13 cellular contexts compared by ENCODE assay signal in genomic region chr6:44869321-44869897, GRCh38.
DNase-seq lines count a peak whose midpoint lies in the region; ATAC-seq and TF ChIP-seq lines count a peak whose summit lies in the region.
"Had no signal": no experiment of that assay in that cellular context is flagged by ENCODE, and none has a peak within 500 bp of the region (broad histone marks: within the 10 kb centered on the region; RNA-seq: fewer than 3 reads in every experiment).

No MANE protein-coding gene starts in this region.

- peaks cover 18 to 27% of the 10 kb centered on the region in 2 donors for H3K4me1 Mint-ChIP-seq in stimulated activated naive B cell treated with anti-CD40 and anti-IgM and Interleukin-4, amounts not matched to agents 10 μg/mL and 1 μg/mL and 100 μg/mL, for 72 hours

- H3K27ac Mint-ChIP-seq in stimulated activated naive B cell treated with anti-CD40 and anti-IgM and Interleukin-4, amounts not matched to agents 10 μg/mL and 1 μg/mL and 100 μg/mL, for 72 hours: peak overlapping the region; percentile 57
- H3K27ac Mint-ChIP-seq: dendritic cell treated with granulocyte-macrophage colony-stimulating factor and Interleukin-4, amounts not matched to agents 40 ng/mL and 50 ng/mL, for 4 days had no signal

- H3K4me3 Mint-ChIP-seq in stimulated activated naive B cell treated with anti-CD40 and anti-IgM and Interleukin-4, amounts not matched to agents 10 μg/mL and 1 μg/mL and 100 μg/mL, for 72 hours: peak overlapping the region; percentile 9 to 22
- H3K4me3 Mint-ChIP-seq: dendritic cell treated with granulocyte-macrophage colony-stimulating factor and Interleukin-4, amounts not matched to agents 40 ng/mL and 50 ng/mL, for 4 days had no signal

- ATAC-seq in HG02610 (IDR thresholded peaks at IDR 0.05; ENCODE audit: unreplicated experiment): peak; percentile 78
- peak; percentile 75 for ATAC-seq in HG03520 (IDR thresholded peaks at IDR 0.05; ENCODE audit: unreplicated experiment)
- peak; percentile 79 to 83 for ATAC-seq in stimulated activated naive B cell treated with anti-CD40 and anti-IgM and Interleukin-4, amounts not matched to agents 10 μg/mL and 1 μg/mL and 100 μg/mL, for 72 hours (replicated peaks)
- ATAC-seq in SK-N-SH treated with all-trans-retinoic acid at 6 μM for 48 hours: no peak
- ATAC-seq: K562 had no signal

- peak; percentile 7 for DNase-seq in activated naive CD4-positive, alpha-beta T cell treated with Interleukin-2 at 50 U/mL for 16 hours
- DNase-seq in activated naive CD4-positive, alpha-beta T cell (lab: John Stamatoyannopoulos, UW): no peak
- peak; percentile 26 for DNase-seq in stimulated activated naive B cell treated with anti-CD40 and anti-IgM and Interleukin-4, amounts not matched to agents 10 μg/mL and 1 μg/mL and 100 μg/mL, for 72 hours
- no peak for DNase-seq in NCI-H2107 treated with DMSO at 0.1 percent for 48 hours (lab: John Stamatoyannopoulos, UW; ENCODE audit: unreplicated experiment)
- no peak for DNase-seq in NCI-H2196 treated with DMSO at 0.1 percent for 48 hours (lab: John Stamatoyannopoulos, UW; ENCODE audit: unreplicated experiment)
- DNase-seq: activated CD4-positive, alpha-beta T cell treated with anti-CD3 and anti-CD28 coated beads for 4 hours; NCI-H774; ovary had no signal

- peaks cover 7 to 11% of the 10 kb centered on the region in 2 donors for H3K9me3 Mint-ChIP-seq in stimulated activated naive B cell treated with anti-CD40 and anti-IgM and Interleukin-4, amounts not matched to agents 10 μg/mL and 1 μg/mL and 100 μg/mL, for 72 hours

- no peaks in the 10 kb centered on the region for H3K27me3 Mint-ChIP-seq in stimulated activated naive B cell treated with anti-CD40 and anti-IgM and Interleukin-4, amounts not matched to agents 10 μg/mL and 1 μg/mL and 100 μg/mL, for 72 hours
- H3K27me3 Mint-ChIP-seq: dendritic cell treated with granulocyte-macrophage colony-stimulating factor and Interleukin-4, amounts not matched to agents 40 ng/mL and 50 ng/mL, for 4 days had no signal

- peaks cover 10 to 19% of the 10 kb centered on the region in 2 donors for H3K36me3 Mint-ChIP-seq in stimulated activated naive B cell treated with anti-CD40 and anti-IgM and Interleukin-4, amounts not matched to agents 10 μg/mL and 1 μg/mL and 100 μg/mL, for 72 hours

TF ChIP-seq in SK-N-SH treated with all-trans-retinoic acid at 6 μM for 48 hours, 23 proteins besides CTCF, POLR2A, EP300 and RAD21:
- no peak for TF ChIP-seq ZFP3 (CRISPR knock-in tag; IDR thresholded peaks at IDR 0.05)
- TF ChIP-seq RARB (CRISPR knock-in tag; IDR thresholded peaks at IDR 0.05): no peak
- no peak for TF ChIP-seq ZNF8 (CRISPR knock-in tag; IDR thresholded peaks at IDR 0.05)
- no peak for TF ChIP-seq ESRRG (CRISPR knock-in tag; IDR thresholded peaks at IDR 0.05)
- TF ChIP-seq, protein P1, sequence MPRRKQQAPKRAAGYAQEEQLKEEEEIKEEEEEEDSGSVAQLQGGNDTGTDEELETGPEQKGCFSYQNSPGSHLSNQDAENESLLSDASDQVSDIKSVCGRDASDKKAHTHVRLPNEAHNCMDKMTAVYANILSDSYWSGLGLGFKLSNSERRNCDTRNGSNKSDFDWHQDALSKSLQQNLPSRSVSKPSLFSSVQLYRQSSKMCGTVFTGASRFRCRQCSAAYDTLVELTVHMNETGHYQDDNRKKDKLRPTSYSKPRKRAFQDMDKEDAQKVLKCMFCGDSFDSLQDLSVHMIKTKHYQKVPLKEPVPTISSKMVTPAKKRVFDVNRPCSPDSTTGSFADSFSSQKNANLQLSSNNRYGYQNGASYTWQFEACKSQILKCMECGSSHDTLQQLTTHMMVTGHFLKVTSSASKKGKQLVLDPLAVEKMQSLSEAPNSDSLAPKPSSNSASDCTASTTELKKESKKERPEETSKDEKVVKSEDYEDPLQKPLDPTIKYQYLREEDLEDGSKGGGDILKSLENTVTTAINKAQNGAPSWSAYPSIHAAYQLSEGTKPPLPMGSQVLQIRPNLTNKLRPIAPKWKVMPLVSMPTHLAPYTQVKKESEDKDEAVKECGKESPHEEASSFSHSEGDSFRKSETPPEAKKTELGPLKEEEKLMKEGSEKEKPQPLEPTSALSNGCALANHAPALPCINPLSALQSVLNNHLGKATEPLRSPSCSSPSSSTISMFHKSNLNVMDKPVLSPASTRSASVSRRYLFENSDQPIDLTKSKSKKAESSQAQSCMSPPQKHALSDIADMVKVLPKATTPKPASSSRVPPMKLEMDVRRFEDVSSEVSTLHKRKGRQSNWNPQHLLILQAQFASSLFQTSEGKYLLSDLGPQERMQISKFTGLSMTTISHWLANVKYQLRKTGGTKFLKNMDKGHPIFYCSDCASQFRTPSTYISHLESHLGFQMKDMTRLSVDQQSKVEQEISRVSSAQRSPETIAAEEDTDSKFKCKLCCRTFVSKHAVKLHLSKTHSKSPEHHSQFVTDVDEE (CRISPR knock-in tag; IDR thresholded peaks at IDR 0.05): no peak
TF ChIP-seq in SK-N-SH treated with all-trans-retinoic acid at 6 μM for 48 hours: peak in this region for 0.

Comparison
In these comparisons a context has a peak if more than half of its experiments do, and no peak if none do; other contexts are left out.
1. DNase-seq: peak in activated naive CD4-positive, alpha-beta T cell treated with Interleukin-2 at 50 U/mL for 16 hours (single experiment) and stimulated activated naive B cell treated with anti-CD40 and anti-IgM and Interleukin-4, amounts not matched to agents 10 μg/mL and 1 μg/mL and 100 μg/mL, for 72 hours (single experiment); none in activated naive CD4-positive, alpha-beta T cell (0 of 4), NCI-H2107 treated with DMSO at 0.1 percent for 48 hours (single experiment) and NCI-H2196 treated with DMSO at 0.1 percent for 48 hours (single experiment).